1 cellular context compared by ENCODE assay signal in genomic region chr14:75067212-75067611, GRCh38.
TF ChIP-seq lines count a peak whose summit lies in the region.

No MANE protein-coding gene starts in this region.

TF ChIP-seq in HepG2, 621 proteins besides CTCF, POLR2A, EP300 and RAD21:
- no peak for TF ChIP-seq ZNF644 (CRISPR knock-in tag; IDR thresholded peaks at IDR 0.05; ENCODE audit: low read depth)
- no peak for TF ChIP-seq ZNF414 (CRISPR knock-in tag; IDR thresholded peaks at IDR 0.05)
- no peak for TF ChIP-seq ZBTB43 (CRISPR knock-in tag; conservative IDR thresholded peaks at IDR 0.05)
- TF ChIP-seq ZNF496 (CRISPR knock-in tag; IDR thresholded peaks at IDR 0.05; ENCODE audit: insufficient replicate concordance) = no peak
- TF ChIP-seq ATF2 (CRISPR knock-in tag; IDR thresholded peaks at IDR 0.05) = no peak
- TF ChIP-seq ARNT (IDR thresholded peaks at IDR 0.05) = no peak
- TF ChIP-seq ZSCAN25 (CRISPR knock-in tag; IDR thresholded peaks at IDR 0.05) = no peak
- TF ChIP-seq PCBP2 (optimal IDR thresholded peaks at IDR 0.05; ENCODE audit: low read depth, low read length, poor library complexity, severe bottlenecking) = no peak
- no peak for TF ChIP-seq ESRRA (CRISPR knock-in tag; IDR thresholded peaks at IDR 0.05; ENCODE audit: low read depth)
- TF ChIP-seq HNF1A (IDR thresholded peaks at IDR 0.05; ENCODE audit: low read depth) = no peak
- no peak for TF ChIP-seq HNF1A (CRISPR knock-in tag; IDR thresholded peaks at IDR 0.05; ENCODE audit: borderline replicate concordance)
- TF ChIP-seq, protein P1, sequence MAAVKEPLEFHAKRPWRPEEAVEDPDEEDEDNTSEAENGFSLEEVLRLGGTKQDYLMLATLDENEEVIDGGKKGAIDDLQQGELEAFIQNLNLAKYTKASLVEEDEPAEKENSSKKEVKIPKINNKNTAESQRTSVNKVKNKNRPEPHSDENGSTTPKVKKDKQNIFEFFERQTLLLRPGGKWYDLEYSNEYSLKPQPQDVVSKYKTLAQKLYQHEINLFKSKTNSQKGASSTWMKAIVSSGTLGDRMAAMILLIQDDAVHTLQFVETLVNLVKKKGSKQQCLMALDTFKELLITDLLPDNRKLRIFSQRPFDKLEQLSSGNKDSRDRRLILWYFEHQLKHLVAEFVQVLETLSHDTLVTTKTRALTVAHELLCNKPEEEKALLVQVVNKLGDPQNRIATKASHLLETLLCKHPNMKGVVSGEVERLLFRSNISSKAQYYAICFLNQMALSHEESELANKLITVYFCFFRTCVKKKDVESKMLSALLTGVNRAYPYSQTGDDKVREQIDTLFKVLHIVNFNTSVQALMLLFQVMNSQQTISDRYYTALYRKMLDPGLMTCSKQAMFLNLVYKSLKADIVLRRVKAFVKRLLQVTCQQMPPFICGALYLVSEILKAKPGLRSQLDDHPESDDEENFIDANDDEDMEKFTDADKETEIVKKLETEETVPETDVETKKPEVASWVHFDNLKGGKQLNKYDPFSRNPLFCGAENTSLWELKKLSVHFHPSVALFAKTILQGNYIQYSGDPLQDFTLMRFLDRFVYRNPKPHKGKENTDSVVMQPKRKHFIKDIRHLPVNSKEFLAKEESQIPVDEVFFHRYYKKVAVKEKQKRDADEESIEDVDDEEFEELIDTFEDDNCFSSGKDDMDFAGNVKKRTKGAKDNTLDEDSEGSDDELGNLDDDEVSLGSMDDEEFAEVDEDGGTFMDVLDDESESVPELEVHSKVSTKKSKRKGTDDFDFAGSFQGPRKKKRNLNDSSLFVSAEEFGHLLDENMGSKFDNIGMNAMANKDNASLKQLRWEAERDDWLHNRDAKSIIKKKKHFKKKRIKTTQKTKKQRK (IDR thresholded peaks at IDR 0.05; ENCODE audit: low read length) = no peak
